Comparison of ENCODE assay signal across 9 cellular contexts in genomic region chr7:2621061-2621828, GRCh38. TPM values are rescaled to one million over a fixed set of nuclear protein-coding genes. Genes with fewer than 3 reads are reported as not detected.
DNase-seq lines count a peak whose midpoint lies in the region; ATAC-seq and TF ChIP-seq lines count a peak whose summit lies in the region.
"Had no signal": no experiment of that assay in that cellular context is flagged by ENCODE, and none has a peak within 500 bp of the region (broad histone marks: within the 10 kb centered on the region; RNA-seq: fewer than 3 reads in every experiment).

No MANE protein-coding gene starts in this region.

- H3K9me3 Mint-ChIP-seq in nephron progenitor cell: peaks cover 4% of the 10 kb centered on the region
- H3K9me3 Mint-ChIP-seq in CD4-positive, alpha-beta memory T cell: no peaks in the 10 kb centered on the region

- TF ChIP-seq EP300 in gastroesophageal sphincter (IDR thresholded peaks at IDR 0.05): no peak

- H3K27me3 Mint-ChIP-seq in nephron progenitor cell (ENCODE audit: low read depth, poor library complexity): no peaks in the 10 kb centered on the region
- H3K27me3 Mint-ChIP-seq in CD4-positive, alpha-beta memory T cell: peaks cover 0 to 4% of the 10 kb centered on the region in 2 donors

- H3K9me3 ChIP-seq in Peyer's patch (no peaks in the 10 kb centered on the region), gastroesophageal sphincter (no peaks in the 10 kb centered on the region)
- H3K9me3 ChIP-seq in CD4-positive, alpha-beta memory T cell (ENCODE audit: control insufficient read depth in 1 of 2, low read length in 2 of 2): no peaks in the 10 kb centered on the region

- DNase-seq in AG20443 (ENCODE audit: low spot score) (peak; percentile 62), Peyer's patch (peak in 2 of 3 donors; percentile 81 to 82), nephron progenitor cell (peak; percentile 54), NCI-H2029 treated with DMSO at 0.1 percent for 48 hours (lab: John Stamatoyannopoulos, UW) (no peak), HK-2 (ENCODE audit: unreplicated experiment) (no peak)
- DNase-seq in CD4-positive, alpha-beta memory T cell: no peak
- no peak for DNase-seq in activated CD4-positive, alpha-beta T cell treated with anti-CD3 and anti-CD28 coated beads for 4 hours
- DNase-seq: effector CD8-positive, alpha-beta T cell had no signal

- peak; percentile 64 for ATAC-seq in gastroesophageal sphincter

- POLR2A ChIA-PET in CD4-positive, alpha-beta memory T cell (lab: Charles Lee; ENCODE audit: partially characterized antibody): no interaction called here

- peaks cover 57% of the 10 kb centered on the region for H3K4me1 Mint-ChIP-seq in nephron progenitor cell
- no peaks in the 10 kb centered on the region for H3K4me1 Mint-ChIP-seq in CD4-positive, alpha-beta memory T cell

- CTCF ChIA-PET in CD4-positive, alpha-beta memory T cell (lab: Charles Lee; ENCODE audit: partially characterized antibody): no interaction called here

- H3K4me1 ChIP-seq in Peyer's patch (peaks cover 0 to 61% (median 14%) of the 10 kb centered on the region in 4 donors), gastroesophageal sphincter (peaks cover 0 to 67% (median 10%) of the 10 kb centered on the region in 3 donors)
- no peaks in the 10 kb centered on the region for H3K4me1 ChIP-seq in CD4-positive, alpha-beta memory T cell (ENCODE audit: insufficient read depth, low read length)

- 33 to 35% methylated on average over 3 to 16 of the region's 23 CpGs for WGBS in gastroesophageal sphincter (ENCODE audit: low coverage in 1 of 2), 2 donors

- peak overlapping the region; percentile 51 for H3K27ac Mint-ChIP-seq in nephron progenitor cell
- H3K27ac Mint-ChIP-seq in CD4-positive, alpha-beta memory T cell: no peak overlapping the region

- peak in 1 of 2 donors; percentile 21 for TF ChIP-seq POLR2A in Peyer's patch (IDR thresholded peaks at IDR 0.05)
- TF ChIP-seq POLR2A in gastroesophageal sphincter (IDR thresholded peaks at IDR 0.05): no peak

- TF ChIP-seq CTCF in Peyer's patch (IDR thresholded peaks at IDR 0.05) (no peak), gastroesophageal sphincter (IDR thresholded peaks at IDR 0.05) (no peak), nephron progenitor cell (IDR thresholded peaks at IDR 0.05) (no peak)

- peak overlapping the region in 1 of 4 donors; percentile 10 for H3K4me3 ChIP-seq in Peyer's patch
- no peak overlapping the region for H3K4me3 ChIP-seq in gastroesophageal sphincter
- no peak overlapping the region for H3K4me3 ChIP-seq in CD4-positive, alpha-beta memory T cell (ENCODE audit: low read length in 2 of 2)

- peak overlapping the region in 3 of 4 donors; percentile 67 to 94 (median 89) for H3K27ac ChIP-seq in Peyer's patch
- peak overlapping the region in 1 of 4 donors; percentile 9 for H3K27ac ChIP-seq in gastroesophageal sphincter
- H3K27ac ChIP-seq in CD4-positive, alpha-beta memory T cell (ENCODE audit: low read depth, low read length): no peak overlapping the region

- H3K36me3 Mint-ChIP-seq in nephron progenitor cell (ENCODE audit: low read depth): no peaks in the 10 kb centered on the region
- H3K36me3 Mint-ChIP-seq in CD4-positive, alpha-beta memory T cell: no peaks in the 10 kb centered on the region

- H3K4me3 Mint-ChIP-seq in nephron progenitor cell: no peak overlapping the region
- no peak overlapping the region for H3K4me3 Mint-ChIP-seq in CD4-positive, alpha-beta memory T cell

- intact Hi-C loops in CD4-positive, alpha-beta memory T cell (cut with micrococcal nuclease): no loop called here

- H3K36me3 ChIP-seq in Peyer's patch (no peaks in the 10 kb centered on the region), gastroesophageal sphincter (no peaks in the 10 kb centered on the region)
- no peaks in the 10 kb centered on the region for H3K36me3 ChIP-seq in CD4-positive, alpha-beta memory T cell (ENCODE audit: insufficient read depth, low read length)

- no peaks in the 10 kb centered on the region for H3K27me3 ChIP-seq in Peyer's patch
- H3K27me3 ChIP-seq in gastroesophageal sphincter: no peaks in the 10 kb centered on the region
- no peaks in the 10 kb centered on the region for H3K27me3 ChIP-seq in CD4-positive, alpha-beta memory T cell (ENCODE audit: insufficient read depth, low read length)

RNA-seq across cellular contexts. Expression of gene TTYH3, which starts 10.5 kb away (rescaled TPM):
- total RNA-seq in Peyer's patch (10 to 100 TPM; 61.8 to 99.9 (median 83.4) TPM), gastroesophageal sphincter (10 to 100 TPM; 11.2 to 29.8 (median 16.9) TPM)
- 10 to 100 TPM; 10.3 to 12.0 TPM for total RNA-seq in CD4-positive, alpha-beta memory T cell
- polyA plus RNA-seq in CD4-positive, alpha-beta memory T cell: 1 to 10 TPM in 1 of 2 donors, under 1 TPM in 1; 0.14 to 1.3 TPM

Comparison
In these comparisons a context has a peak if more than half of its experiments do, and no peak if none do; other contexts are left out.
1. DNase-seq: peak in AG20443 (single experiment), Peyer's patch (2 of 3) and nephron progenitor cell (single experiment); none in NCI-H2029 treated with DMSO at 0.1 percent for 48 hours (single experiment), CD4-positive, alpha-beta memory T cell (0 of 5), activated CD4-positive, alpha-beta T cell treated with anti-CD3 and anti-CD28 coated beads for 4 hours (0 of 2) and HK-2 (single experiment).